ENCODE assay signal across 8 cellular contexts in the genomic region with DNA sequence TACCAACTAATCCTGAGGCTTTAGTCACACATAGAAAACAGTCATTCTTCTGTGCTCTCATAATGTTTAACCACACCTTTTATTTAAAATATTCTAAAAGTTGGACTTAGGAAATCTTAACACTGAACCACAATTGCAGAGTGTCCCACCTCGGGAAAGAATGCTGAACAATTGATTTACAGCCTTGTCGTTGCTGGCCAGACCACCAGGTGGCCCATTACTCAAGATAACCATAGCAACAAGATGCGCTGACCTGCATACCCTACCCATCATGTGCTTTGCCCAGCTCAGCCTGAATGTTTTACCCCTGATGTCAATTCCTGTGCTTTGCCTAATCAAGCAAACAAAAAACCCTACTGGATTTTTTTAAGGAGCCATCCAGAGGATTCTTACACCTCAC.
DNase-seq lines count a peak whose midpoint lies in the region; ATAC-seq, FAIRE-seq and TF ChIP-seq lines count a peak whose summit lies in the region.

No MANE protein-coding gene starts in this region.

- no peaks in the 10 kb centered on the region for H3K27me3 ChIP-seq in sigmoid colon

- no peak for TF ChIP-seq EP300 in sigmoid colon (IDR thresholded peaks at IDR 0.05)

- no peak for FAIRE-seq in RCC 7860 (lab: Jason Lieb, UNC)

- no peak for ATAC-seq in GM18517 (IDR thresholded peaks at IDR 0.05; ENCODE audit: unreplicated experiment)

- H3K4me3 ChIP-seq in fibroblast of villous mesenchyme (ENCODE audit: low read depth, low read length) (no peak overlapping the region), sigmoid colon (no peak overlapping the region)

- TF ChIP-seq CTCF in fibroblast of villous mesenchyme (IDR thresholded peaks at IDR 0.05; ENCODE audit: insufficient read depth, low read depth, low read length) (peak; percentile 29), sigmoid colon (IDR thresholded peaks at IDR 0.05) (no peak)

- intact Hi-C loops in head of caudate nucleus (cut with DNase I), result no loop called here
- intact Hi-C loops in sigmoid colon (cut with DNase I), result no loop called here

- TF ChIP-seq POLR2A in sigmoid colon (IDR thresholded peaks at IDR 0.05), result no peak

- no peaks in the 10 kb centered on the region for H3K9me3 ChIP-seq in sigmoid colon

- no peaks in the 10 kb centered on the region for H3K4me1 ChIP-seq in sigmoid colon

- no peaks in the 10 kb centered on the region for H3K36me3 ChIP-seq in sigmoid colon

- WGBS in sigmoid colon, 2 donors, result 45 to 46% methylated on average over 3 of the region's 3 CpGs

- DNase-seq in stimulated activated CD4-positive, alpha-beta T cell treated with anti-CD3 and anti-CD28 coated beads, Interleukin-15, amount 100 ng/mL, for 24 hours, result peak; percentile 7
- no peak for DNase-seq in stimulated activated CD4-positive, alpha-beta T cell treated with anti-CD3 and anti-CD28 coated beads, Interleukin-4, amount 100 ng/mL, for 4 hours
- DNase-seq in RCC 7860 (ENCODE audit: low spot score) (peak; percentile 41), fibroblast of villous mesenchyme (ENCODE audit: low read depth) (peak; percentile 36), head of caudate nucleus (no peak), sigmoid colon (no peak), NCI-H345 (lab: John Stamatoyannopoulos, UW) (no peak)

- H3K27ac ChIP-seq in sigmoid colon, result no peak overlapping the region

Comparison
In these comparisons a context has a peak if more than half of its experiments do, and no peak if none do; other contexts are left out.
1. DNase-seq: peak in stimulated activated CD4-positive, alpha-beta T cell treated with anti-CD3 and anti-CD28 coated beads, Interleukin-15, amount 100 ng/mL, for 24 hours (single experiment), RCC 7860 (single experiment) and fibroblast of villous mesenchyme (single experiment); none in stimulated activated CD4-positive, alpha-beta T cell treated with anti-CD3 and anti-CD28 coated beads, Interleukin-4, amount 100 ng/mL, for 4 hours (0 of 2), head of caudate nucleus (0 of 42), sigmoid colon (single experiment) and NCI-H345 (single experiment).